ENCODE assay signal across 8 cellular contexts in genomic region chr15:55290361-55291057, GRCh38. TPM values are rescaled to one million over a fixed set of nuclear protein-coding genes. Genes with fewer than 3 reads are reported as not detected.
DNase-seq lines count a peak whose midpoint lies in the region; ATAC-seq, FAIRE-seq and TF ChIP-seq lines count a peak whose summit lies in the region.

No MANE protein-coding gene starts in this region.

- peak; percentile 76 for ATAC-seq in GM18517 (IDR thresholded peaks at IDR 0.05; ENCODE audit: unreplicated experiment)
- ATAC-seq in HG03060 (IDR thresholded peaks at IDR 0.05; ENCODE audit: low read depth, unreplicated experiment), result peak; percentile 58

- peaks cover 0 to 2% (median 0%) of the 10 kb centered on the region in 5 experiments for H3K9me3 Mint-ChIP-seq in brain

- H3K9ac ChIP-seq in iPS-15b (ENCODE audit: low read depth, low read length) (no peak overlapping the region), skeletal muscle satellite cell (ENCODE audit: low read depth, low read length) (peak overlapping the region; percentile 98)

- peak overlapping the region; percentile 19 to 89 (median 68) for H3K27ac Mint-ChIP-seq in brain

- peak overlapping the region; percentile 87 to 92 (median 90) for H3K4me3 Mint-ChIP-seq in brain

- H3K4me1 Mint-ChIP-seq in brain, result peaks cover 10% of the 10 kb centered on the region

- peak; percentile 93 to 95 for TF ChIP-seq CTCF in brain (conservative IDR thresholded peaks at IDR 0.05)

- H3K27me3 Mint-ChIP-seq in brain, result peaks cover 4% of the 10 kb centered on the region

- DNase-seq in NCI-H2081 treated with DMSO at 0.1 percent for 48 hours (lab: John Stamatoyannopoulos, UW), result peak; percentile 20
- peak; percentile 82 for DNase-seq in UCSD-AML1 (lab: John Stamatoyannopoulos, UW; ENCODE audit: unreplicated experiment)

- H3K4me2 ChIP-seq in skeletal muscle satellite cell (ENCODE audit: low read length), result peak overlapping the region; percentile 94

- FAIRE-seq in A204.1 (lab: Jason Lieb, UNC), result peak; percentile 35

- H3K27me3 ChIP-seq in iPS-15b (ENCODE audit: control insufficient read depth, insufficient read depth, low read length) (peaks cover 3% of the 10 kb centered on the region), skeletal muscle satellite cell (ENCODE audit: control insufficient read depth, insufficient read depth, low read length) (no peaks in the 10 kb centered on the region)

- H3K36me3 ChIP-seq in iPS-15b (ENCODE audit: control insufficient read depth, insufficient read depth, low read length) (no peaks in the 10 kb centered on the region), skeletal muscle satellite cell (ENCODE audit: insufficient read depth, low read length) (no peaks in the 10 kb centered on the region)

- H3K4me1 ChIP-seq in iPS-15b (ENCODE audit: control insufficient read depth, insufficient read depth, low read length), result peaks cover 6% of the 10 kb centered on the region
- peaks cover 8% of the 10 kb centered on the region for H3K4me1 ChIP-seq in skeletal muscle satellite cell (ENCODE audit: control insufficient read depth, insufficient read depth, low read length)

- H3K9me3 ChIP-seq in iPS-15b (ENCODE audit: control insufficient read depth, insufficient read depth, low read length) (no peaks in the 10 kb centered on the region), skeletal muscle satellite cell (replicated peaks; ENCODE audit: low read length) (no peaks in the 10 kb centered on the region)

- peak overlapping the region; percentile 86 for H3K4me3 ChIP-seq in iPS-15b (ENCODE audit: low read depth, low read length)
- H3K4me3 ChIP-seq in skeletal muscle satellite cell (ENCODE audit: low read length), result peak overlapping the region; percentile 99

- H3K36me3 Mint-ChIP-seq in brain, result no peaks in the 10 kb centered on the region

RNA-seq across cellular contexts. Expression of gene RAB27A, which starts 0.9 kb away (rescaled TPM):
- 10.3 TPM for polyA plus RNA-seq in brain (ENCODE audit: insufficient read depth, low read depth, low replicate concordance)
- total RNA-seq in skeletal muscle satellite cell (2012; rRNA removed), result 4.3 and 5.2 TPM in 2 replicates

RNA-seq across cellular contexts. Expression of gene PIGBOS1, which starts 28.4 kb away (rescaled TPM):
- 8.5 TPM for polyA plus RNA-seq in brain (ENCODE audit: insufficient read depth, low read depth, low replicate concordance)
- total RNA-seq in skeletal muscle satellite cell (2012; rRNA removed), result 12.7 and 15.0 TPM in 2 replicates

RNA-seq across cellular contexts. Expression of gene PIGB, which starts 28.5 kb away (rescaled TPM):
- 2.9 TPM for polyA plus RNA-seq in brain (ENCODE audit: insufficient read depth, low read depth, low replicate concordance)
- total RNA-seq in skeletal muscle satellite cell (2012; rRNA removed), result 16.2 and 17.0 TPM in 2 replicates

Comparison
In these comparisons a context has a peak if more than half of its experiments do, and no peak if none do; other contexts are left out.
1. Peak in every context shown above with its lines: DNase-seq, ATAC-seq and H3K4me3 ChIP-seq.